Comparison of ENCODE assay signal across 8 cellular contexts in genomic region chr2:232444409-232445148, GRCh38. TPM values are rescaled to one million over a fixed set of nuclear protein-coding genes. Genes with fewer than 3 reads are reported as not detected.
DNase-seq lines count a peak whose midpoint lies in the region; ATAC-seq and TF ChIP-seq lines count a peak whose summit lies in the region.

No MANE protein-coding gene starts in this region.

- CTCF ChIA-PET in BJ (lab: Yijun Ruan, JAX), result interaction anchor here (0.6 to 1.9 kb wide), 7 partner anchors 12 to 109 kb away, joined by 3 to 11 read pairs (median 4); partner anchors contain the start of gene ALPI

- H3K36me3 ChIP-seq in BJ (ENCODE audit: control insufficient read depth, insufficient read depth, low read length) (no peaks in the 10 kb centered on the region), left ventricle myocardium inferior (no peaks in the 10 kb centered on the region)

- peaks cover 3% of the 10 kb centered on the region for H3K4me1 ChIP-seq in left ventricle myocardium inferior

- H3K27me3 ChIP-seq in BJ (ENCODE audit: control insufficient read depth, insufficient read depth, low read length) (peaks cover 1% of the 10 kb centered on the region), left ventricle myocardium inferior (ENCODE audit: low read depth) (no peaks in the 10 kb centered on the region)

- POLR2A ChIA-PET in BJ (lab: Charles Lee), result no interaction called here

- H3K27ac ChIP-seq in left ventricle myocardium inferior (replicated peaks), result no peak overlapping the region

- no peaks in the 10 kb centered on the region for H3K9me3 ChIP-seq in left ventricle myocardium inferior (replicated peaks)

- TF ChIP-seq CTCF in BJ (IDR thresholded peaks at IDR 0.05; ENCODE audit: insufficient read depth, low read depth, low read length), result peak; percentile 79
- peak; percentile 51 for TF ChIP-seq CTCF in left ventricle myocardium inferior (IDR thresholded peaks at IDR 0.05; ENCODE audit: borderline replicate concordance)

- no peak for ATAC-seq in HG03135 (IDR thresholded peaks at IDR 0.05; ENCODE audit: unreplicated experiment)

- DNase-seq in BJ (ENCODE audit: low read depth) (no peak), H4 (ENCODE audit: low spot score) (peak; percentile 82), RPMI8226 (peak; percentile 78), left ventricle myocardium inferior (peak; percentile 17), medulla oblongata (ENCODE audit: extremely low spot score) (no peak)
- peak; percentile 41 for DNase-seq in activated T-helper 9 cell treated with anti-CD3 and anti-CD28 coated beads, Interleukin-2, amount 50 U/mL, for 16 hours (ENCODE audit: low read depth)
- peak; percentile 51 for DNase-seq in stimulated activated CD4-positive, alpha-beta T cell treated with anti-CD3 and anti-CD28 coated beads, Interleukin-2, amount 100 ng/mL, for 4 hours (ENCODE audit: low read depth)

- intact Hi-C loops in left ventricle myocardium inferior (cut with micrococcal nuclease), result no loop called here

- no peak overlapping the region for H3K4me3 ChIP-seq in BJ (ENCODE audit: low read depth, low read length)
- H3K4me3 ChIP-seq in left ventricle myocardium inferior, result no peak overlapping the region

RNA-seq across cellular contexts. Expression of gene ALPI, which starts 11.4 kb away (rescaled TPM):
- not detected in 2 replicates for polyA plus RNA-seq in BJ (2011; rRNA removed)
- polyA minus RNA-seq in BJ (2011; rRNA and poly(A)+ RNA removed), result not detected in 2 replicates
- not detected in 2 replicates for total RNA-seq in H4 (2014; rRNA removed; shearing (Covaris generic))
- total RNA-seq in left ventricle myocardium inferior, result not detected

RNA-seq across cellular contexts. Expression of gene ALPG, which starts 37.9 kb away (rescaled TPM):
- not detected in 2 replicates for polyA plus RNA-seq in BJ (2011; rRNA removed)
- polyA minus RNA-seq in BJ (2011; rRNA and poly(A)+ RNA removed), result not detected in 2 replicates
- total RNA-seq in H4 (2014; rRNA removed; shearing (Covaris generic)), result not detected in 2 replicates
- not detected for total RNA-seq in left ventricle myocardium inferior

RNA-seq across cellular contexts. Expression of gene ECEL1, which starts 43.1 kb away (rescaled TPM):
- not detected in 2 replicates for polyA plus RNA-seq in BJ (2011; rRNA removed)
- polyA minus RNA-seq in BJ (2011; rRNA and poly(A)+ RNA removed), result not detected in 2 replicates
- not detected in 2 replicates for total RNA-seq in H4 (2014; rRNA removed; shearing (Covaris generic))
- not detected for total RNA-seq in left ventricle myocardium inferior

Comparison
In these comparisons a context has a peak if more than half of its experiments do, and no peak if none do; other contexts are left out.
1. DNase-seq: peak in H4 (single experiment), RPMI8226 (single experiment), activated T-helper 9 cell treated with anti-CD3 and anti-CD28 coated beads, Interleukin-2, amount 50 U/mL, for 16 hours (single experiment), left ventricle myocardium inferior (single experiment) and stimulated activated CD4-positive, alpha-beta T cell treated with anti-CD3 and anti-CD28 coated beads, Interleukin-2, amount 100 ng/mL, for 4 hours (single experiment); none in BJ (single experiment) and medulla oblongata (single experiment).